ENCODE assay signal across 8 cellular contexts in the genomic region with DNA sequence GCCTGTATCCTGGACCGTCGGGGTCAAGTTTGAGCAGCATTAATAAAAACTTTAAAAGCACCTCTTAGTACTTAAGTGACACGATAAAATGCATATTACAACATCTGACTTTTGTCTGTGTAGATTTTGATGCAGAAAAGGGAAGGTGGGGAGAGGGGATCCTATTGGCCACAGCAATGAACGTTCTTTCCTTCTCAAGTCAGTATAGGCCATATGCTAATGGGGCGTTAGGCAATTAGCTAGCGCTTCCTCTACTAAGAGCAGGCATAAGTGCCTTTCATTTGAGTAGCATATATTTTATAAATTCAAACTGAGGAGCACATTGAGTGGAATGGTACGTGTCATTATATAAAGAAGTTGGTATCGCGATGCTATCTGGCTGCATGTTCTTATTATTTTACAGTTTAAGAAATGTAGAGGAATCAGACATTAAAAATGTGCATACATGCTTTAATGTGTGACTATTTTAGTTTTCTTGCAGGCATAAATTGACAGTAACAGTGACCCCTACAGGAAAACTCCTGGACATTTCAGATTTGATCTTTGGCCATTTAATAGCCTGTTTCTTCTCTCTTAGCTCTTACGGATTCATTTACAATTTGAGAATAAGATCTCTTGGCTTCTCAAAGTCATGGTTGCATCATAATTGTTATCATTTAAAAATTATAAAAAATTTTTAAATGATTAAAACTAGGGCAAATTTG. TPM values are rescaled to one million over a fixed set of nuclear protein-coding genes. Genes with fewer than 3 reads are reported as not detected.
DNase-seq lines count a peak whose midpoint lies in the region; ATAC-seq and TF ChIP-seq lines count a peak whose summit lies in the region.

No MANE protein-coding gene starts in this region.

- no peak for TF ChIP-seq CTCF in CD8-positive, alpha-beta T cell (IDR thresholded peaks at IDR 0.05)
- peak; percentile 51 for TF ChIP-seq CTCF in choroid plexus epithelial cell (conservative IDR thresholded peaks at IDR 0.05; ENCODE audit: low read depth, low read length)

- H3K4me1 ChIP-seq in CD8-positive, alpha-beta T cell (ENCODE audit: insufficient read depth, low read length): no peaks in the 10 kb centered on the region

- CTCF ChIA-PET in CD8-positive, alpha-beta T cell (lab: Charles Lee): no interaction called here

- ATAC-seq in CD8-positive, alpha-beta T cell: no peak
- no peak for ATAC-seq in GM18861 (IDR thresholded peaks at IDR 0.05; ENCODE audit: unreplicated experiment)

- H3K36me3 ChIP-seq in CD8-positive, alpha-beta T cell (ENCODE audit: insufficient read depth, low read length): no peaks in the 10 kb centered on the region

- H3K4me1 Mint-ChIP-seq in CD8-positive, alpha-beta T cell (ENCODE audit: low read depth): peaks cover 12% of the 10 kb centered on the region

- peak overlapping the region; percentile 35 for H3K4me3 Mint-ChIP-seq in CD8-positive, alpha-beta T cell

- H3K36me3 Mint-ChIP-seq in CD8-positive, alpha-beta T cell: no peaks in the 10 kb centered on the region

- no peak overlapping the region for H3K27ac ChIP-seq in CD8-positive, alpha-beta T cell (ENCODE audit: low read depth, low read length)

- intact Hi-C loops in CD8-positive, alpha-beta T cell (cut with DNase I, micrococcal nuclease): no loop called here

- peaks cover 33% of the 10 kb centered on the region for H3K27me3 Mint-ChIP-seq in CD8-positive, alpha-beta T cell (ENCODE audit: low read depth)

- no peaks in the 10 kb centered on the region for H3K9me3 Mint-ChIP-seq in CD8-positive, alpha-beta T cell

- peaks cover 4% of the 10 kb centered on the region for H3K27me3 ChIP-seq in CD8-positive, alpha-beta T cell (ENCODE audit: insufficient read depth, low read length)

- POLR2A ChIA-PET in CD8-positive, alpha-beta T cell (lab: Charles Lee): no interaction called here

- H3K27ac Mint-ChIP-seq in CD8-positive, alpha-beta T cell: no peak overlapping the region

- no peaks in the 10 kb centered on the region for H3K9me3 ChIP-seq in CD8-positive, alpha-beta T cell (ENCODE audit: low read length)

- DNase-seq in CD8-positive, alpha-beta T cell: no peak
- DNase-seq in MV-4-11 (lab: John Stamatoyannopoulos, UW) (peak; percentile 88), choroid plexus epithelial cell (ENCODE audit: low read depth) (peak; percentile 68), midbrain (lab: John Stamatoyannopoulos, UW) (peak; percentile 11), C1 segment of cervical spinal cord (lab: John Stamatoyannopoulos, UW) (no peak), cortex of kidney (lab: John Stamatoyannopoulos, UW) (no peak), NCI-H1105 (lab: John Stamatoyannopoulos, UW) (no peak)

- H3K4me3 ChIP-seq in CD8-positive, alpha-beta T cell (ENCODE audit: low read depth, low read length): no peak overlapping the region
- peak overlapping the region; percentile 59 for H3K4me3 ChIP-seq in choroid plexus epithelial cell (ENCODE audit: low read depth, low read length)

RNA-seq across cellular contexts. Expression of a gene that starts 1.1 kb away (rescaled TPM):
- not detected for total RNA-seq in CD8-positive, alpha-beta T cell

Comparison
In these comparisons a context has a peak if more than half of its experiments do, and no peak if none do; other contexts are left out.
1. DNase-seq: peak in MV-4-11 (single experiment), choroid plexus epithelial cell (single experiment) and midbrain (single experiment); none in CD8-positive, alpha-beta T cell (0 of 7), C1 segment of cervical spinal cord (0 of 14), cortex of kidney (single experiment) and NCI-H1105 (single experiment).